8 cellular contexts compared by ENCODE assay signal in the genomic region with DNA sequence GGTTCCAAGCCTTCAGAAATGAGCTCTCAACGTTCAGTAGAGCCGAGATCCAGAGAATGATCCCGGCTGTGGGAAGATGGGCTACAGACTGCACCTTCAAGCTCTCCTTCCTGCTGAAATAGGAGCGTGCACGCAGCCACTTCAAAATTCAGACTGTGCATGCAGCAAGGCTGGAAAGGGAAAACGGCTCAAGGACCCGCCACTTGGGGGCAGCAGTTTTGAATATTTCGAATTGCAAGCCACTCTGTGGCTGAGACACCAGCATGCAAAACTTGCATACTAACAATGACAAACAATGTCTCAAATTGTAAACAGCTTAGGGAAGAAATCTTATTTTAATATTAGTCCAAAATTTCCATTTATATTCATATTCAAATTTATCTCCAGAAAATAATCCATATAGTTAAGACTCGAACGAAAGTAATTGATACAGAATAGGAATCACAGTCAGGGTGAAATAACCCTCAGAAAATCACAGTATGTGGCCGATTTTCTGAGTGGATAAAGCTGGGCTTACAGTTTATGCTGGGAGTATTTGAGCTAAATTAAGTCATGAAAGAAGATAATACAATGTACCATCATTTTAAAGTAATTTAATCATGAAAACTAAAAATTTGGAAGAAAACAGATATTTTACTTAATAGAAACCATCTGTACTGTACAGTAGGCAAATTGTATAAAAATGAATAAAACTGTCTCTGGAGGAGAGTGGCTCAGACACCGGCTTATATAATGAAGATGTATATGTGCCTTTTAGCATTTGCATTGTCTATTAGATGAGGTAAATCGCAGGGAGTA.
DNase-seq lines count a peak whose midpoint lies in the region; ATAC-seq and TF ChIP-seq lines count a peak whose summit lies in the region.

No MANE protein-coding gene starts in this region.

- H3K4me1 ChIP-seq in left lung = no peaks in the 10 kb centered on the region

- CTCF ChIA-PET in AG04450 (lab: Charles Lee) = interaction anchor here (0.7 to 1.5 kb wide), 8 partner anchors 16 to 1915 kb away, joined by 3 to 4 read pairs (median 3); no protein-coding TSS in a partner anchor

- peak; percentile 76 for ATAC-seq in left lung
- ATAC-seq in GM18909 (IDR thresholded peaks at IDR 0.05; ENCODE audit: poor library complexity, unreplicated experiment) = no peak

- H3K27me3 ChIP-seq in AG04450 (ENCODE audit: control insufficient read depth, insufficient read depth, low read length) (no peaks in the 10 kb centered on the region), left lung (peaks cover 13 to 69% of the 10 kb centered on the region in 2 donors)

- peaks cover 50% of the 10 kb centered on the region for H3K9me3 ChIP-seq in AG04450 (ENCODE audit: control insufficient read depth, insufficient read depth, low read length)
- H3K9me3 ChIP-seq in left lung = no peaks in the 10 kb centered on the region

- peak; percentile 34; the same call in 1 of the 2 replicates for TF ChIP-seq CTCF in AG04450 (IDR thresholded peaks at IDR 0.05; ENCODE audit: low read depth, low read length)
- peak; percentile 67 for TF ChIP-seq CTCF in GM12874 (IDR thresholded peaks at IDR 0.05; ENCODE audit: insufficient read depth, low read depth, low read length)
- peak; percentile 81 for TF ChIP-seq CTCF in LNCaP clone FGC (IDR thresholded peaks at IDR 0.05; ENCODE audit: control insufficient read depth, extremely low read depth, insufficient read depth)
- peak; percentile 42 for TF ChIP-seq CTCF in cardiac fibroblast (IDR thresholded peaks at IDR 0.05; ENCODE audit: low read depth, low read length)
- peak; percentile 49 to 53 for TF ChIP-seq CTCF in left lung (IDR thresholded peaks at IDR 0.05)

- no peak for DNase-seq in AG04450 (ENCODE audit: low read depth, low spot score)
- DNase-seq in LNCaP clone FGC (ENCODE audit: low read depth) = peak; percentile 41
- peak; percentile 23 for DNase-seq in T-helper 9 cell
- DNase-seq in cardiac fibroblast (ENCODE audit: low read depth in 2 of 2) = peak; percentile 62 to 70
- DNase-seq in left lung = peak in 1 of 2 donors; percentile 43
- DNase-seq in stimulated activated CD8-positive, alpha-beta memory T cell treated with anti-CD3 and anti-CD28 coated beads, Interleukin-15, amount 100 ng/mL, for 1 hour (ENCODE audit: low read depth) = peak; percentile 20

- H3K27ac ChIP-seq in AG04450 (ENCODE audit: low read depth, low read length) (no peak overlapping the region), left lung (no peak overlapping the region)

- H3K4me3 ChIP-seq in AG04450 (ENCODE audit: low read depth, low read length) (no peak overlapping the region), LNCaP clone FGC (ENCODE audit: low read depth, low read length) (no peak overlapping the region), cardiac fibroblast (replicated peaks in 1 of 2; ENCODE audit: low read depth in 2 of 2, low read length in 2 of 2) (no peak overlapping the region), left lung (no peak overlapping the region)

- intact Hi-C loops in left lung (cut with DNase I) = no loop called here

- H3K36me3 ChIP-seq in left lung = no peaks in the 10 kb centered on the region

- POLR2A ChIA-PET in AG04450 (lab: Yijun Ruan, JAX) = no interaction called here
